In genomic region chr7:37925620-37926019, GRCh38 we compare ENCODE assay signal across 23 cellular contexts. TPM values are rescaled to one million over a fixed set of nuclear protein-coding genes. Genes with fewer than 3 reads are reported as not detected.
DNase-seq lines count a peak whose midpoint lies in the region; ATAC-seq and TF ChIP-seq lines count a peak whose summit lies in the region.
"Had no signal": no experiment of that assay in that cellular context is flagged by ENCODE, and none has a peak within 500 bp of the region (broad histone marks: within the 10 kb centered on the region; RNA-seq: fewer than 3 reads in every experiment).

No MANE protein-coding gene starts in this region.

- H4K20me1 ChIP-seq in Loucy (ENCODE audit: insufficient read depth, low read length, poor library complexity, severe bottlenecking) = peaks cover 24% of the 10 kb centered on the region

- peaks cover under 1% of the 10 kb centered on the region for H3K4me1 Mint-ChIP-seq in stimulated activated naive CD8-positive, alpha-beta T cell treated with anti-CD3 and anti-CD28 coated beads, Interleukin-15, amount 100 ng/mL, for 72 hours
- H3K4me1 Mint-ChIP-seq: CD4-positive, CD25-positive, alpha-beta regulatory T cell had no signal

- H3K4me2 ChIP-seq in Loucy (ENCODE audit: low read depth, low read length, poor library complexity, severe bottlenecking) = peak overlapping the region; percentile 96
- H3K4me2 ChIP-seq: BLaER1 had no signal

- H3K4me3 Mint-ChIP-seq in stimulated activated naive CD8-positive, alpha-beta T cell treated with anti-CD3 and anti-CD28 coated beads, Interleukin-15, amount 100 ng/mL, for 72 hours = no peak overlapping the region
- H3K4me3 Mint-ChIP-seq: CD14-positive monocyte; CD4-positive, alpha-beta memory T cell; CD4-positive, CD25-positive, alpha-beta regulatory T cell; CD8-positive, alpha-beta memory T cell had no signal

- H3F3A ChIP-seq in Loucy (ENCODE audit: low read depth) = no peaks in the 10 kb centered on the region

- H3K9me3 ChIP-seq in Loucy (ENCODE audit: insufficient read depth, low read depth, low read length) = 0 out of 2 replicates have a peak, but pooled peaks cover 5% of the 10 kb centered on the region
- peaks cover 0 to 10% (median 9%) of the 10 kb centered on the region in 5 donors for H3K9me3 ChIP-seq in subcutaneous abdominal adipose tissue (ENCODE audit: control insufficient read depth in 5 of 5, low read length in 5 of 5)
- H3K9me3 ChIP-seq: BE2C had no signal

- H3K27me3 Mint-ChIP-seq in stimulated activated naive CD8-positive, alpha-beta T cell treated with anti-CD3 and anti-CD28 coated beads, Interleukin-15, amount 100 ng/mL, for 72 hours = peaks cover 17% of the 10 kb centered on the region

- H3K9me3 Mint-ChIP-seq in stimulated activated naive CD8-positive, alpha-beta T cell treated with anti-CD3 and anti-CD28 coated beads, Interleukin-15, amount 100 ng/mL, for 72 hours = no peaks in the 10 kb centered on the region

- H3K4me3 ChIP-seq in Loucy (ENCODE audit: low read length, poor library complexity, severe bottlenecking) (peak overlapping the region; percentile 95), subcutaneous abdominal adipose tissue (ENCODE audit: low read depth in 1 of 5, low read length in 5 of 5) (no peak overlapping the region)
- H3K4me3 ChIP-seq: BLaER1 had no signal

- H3K36me3 ChIP-seq in Loucy (ENCODE audit: insufficient read depth, low read length) (no peaks in the 10 kb centered on the region), subcutaneous abdominal adipose tissue (ENCODE audit: control insufficient read depth in 5 of 5, insufficient read depth in 5 of 5, low read length in 5 of 5) (peaks cover 0 to 4% (median 2%) of the 10 kb centered on the region in 5 donors)
- H3K36me3 ChIP-seq: BE2C had no signal

- H3K27ac ChIP-seq in subcutaneous abdominal adipose tissue (ENCODE audit: low read depth, low read length) = peak overlapping the region; percentile 53
- H3K27ac ChIP-seq: BLaER1 had no signal

- ATAC-seq in stimulated activated naive CD8-positive, alpha-beta T cell treated with anti-CD3 and anti-CD28 coated beads, Interleukin-15, amount 100 ng/mL, for 72 hours = no peak

- no peaks in the 10 kb centered on the region for H3K9me2 ChIP-seq in Loucy (replicated peaks; ENCODE audit: low read depth, low read length)

- H3K4me1 ChIP-seq in Loucy (ENCODE audit: insufficient read depth, low read length, poor library complexity, severe bottlenecking) (peaks cover 46% of the 10 kb centered on the region), subcutaneous abdominal adipose tissue (ENCODE audit: control insufficient read depth in 5 of 5, insufficient read depth in 5 of 5, low read length in 5 of 5) (peaks cover 2 to 54% (median 37%) of the 10 kb centered on the region in 5 donors)
- H3K4me1 ChIP-seq: BE2C had no signal

- TF ChIP-seq CTCF in Loucy (conservative IDR thresholded peaks at IDR 0.05; ENCODE audit: low read length) = no peak

- no peak overlapping the region for H3K27ac Mint-ChIP-seq in stimulated activated naive CD8-positive, alpha-beta T cell treated with anti-CD3 and anti-CD28 coated beads, Interleukin-15, amount 100 ng/mL, for 72 hours
- H3K27ac Mint-ChIP-seq: CD14-positive monocyte; CD4-positive, alpha-beta memory T cell; CD4-positive, CD25-positive, alpha-beta regulatory T cell; CD8-positive, alpha-beta memory T cell had no signal

- no peaks in the 10 kb centered on the region for H3K27me3 ChIP-seq in Loucy (ENCODE audit: insufficient read depth, low read length, poor library complexity, severe bottlenecking)
- no peaks in the 10 kb centered on the region for H3K27me3 ChIP-seq in subcutaneous abdominal adipose tissue (ENCODE audit: control insufficient read depth in 5 of 5, insufficient read depth in 4 of 5, low read length in 5 of 5)
- H3K27me3 ChIP-seq: BLaER1 had no signal

- H3K79me2 ChIP-seq in Loucy (ENCODE audit: insufficient read depth, low read length) = peaks cover 92% of the 10 kb centered on the region

- no peak for DNase-seq in putamen (ENCODE audit: low spot score)
- DNase-seq in G401 (ENCODE audit: low spot score) = no peak
- no peak for DNase-seq in stimulated activated naive CD8-positive, alpha-beta T cell treated with anti-CD3 and anti-CD28 coated beads, Interleukin-15, amount 100 ng/mL, for 72 hours
- DNase-seq: 8988T; ACHN; BE2C; C1 segment of cervical spinal cord; CD4-positive, alpha-beta memory T cell; CD4-positive, CD25-positive, alpha-beta regulatory T cell; CD8-positive, alpha-beta memory T cell; COR-L47; DMS 273 treated with DMSO at 0.1 percent for 48 hours; DMS153; DMS53; DMS79; DND-41; EL; GF-D8 had no signal

- in situ Hi-C loops in G401 (cut with HindIII; ENCODE audit: low sequenced_read_pairs) = no loop called here

- H2AFZ ChIP-seq in Loucy (ENCODE audit: low read length) = no peak overlapping the region

- H3K9ac ChIP-seq in Loucy (ENCODE audit: low read depth, low read length, poor library complexity, severe bottlenecking) = no peak overlapping the region
- H3K9ac ChIP-seq in subcutaneous abdominal adipose tissue (ENCODE audit: low read length in 5 of 5) = no peak overlapping the region
- H3K9ac ChIP-seq: BLaER1 had no signal

RNA-seq across cellular contexts. Expression of gene EPDR1, which starts 5.2 kb away (rescaled TPM):
- total RNA-seq in G401 (2014; rRNA removed; shearing (Covaris generic)) = not detected in 2 replicates
- total RNA-seq: CD4-positive, CD25-positive, alpha-beta regulatory T cell had no signal

RNA-seq across cellular contexts. Expression of gene SFRP4, which starts 9.0 kb away (rescaled TPM):
- not detected in 2 replicates for total RNA-seq in G401 (2014; rRNA removed; shearing (Covaris generic))
- total RNA-seq: A673; CD4-positive, alpha-beta memory T cell; CD4-positive, CD25-positive, alpha-beta regulatory T cell; CD8-positive, alpha-beta memory T cell had no signal
